1 cellular context compared by ENCODE assay signal in the genomic region with DNA sequence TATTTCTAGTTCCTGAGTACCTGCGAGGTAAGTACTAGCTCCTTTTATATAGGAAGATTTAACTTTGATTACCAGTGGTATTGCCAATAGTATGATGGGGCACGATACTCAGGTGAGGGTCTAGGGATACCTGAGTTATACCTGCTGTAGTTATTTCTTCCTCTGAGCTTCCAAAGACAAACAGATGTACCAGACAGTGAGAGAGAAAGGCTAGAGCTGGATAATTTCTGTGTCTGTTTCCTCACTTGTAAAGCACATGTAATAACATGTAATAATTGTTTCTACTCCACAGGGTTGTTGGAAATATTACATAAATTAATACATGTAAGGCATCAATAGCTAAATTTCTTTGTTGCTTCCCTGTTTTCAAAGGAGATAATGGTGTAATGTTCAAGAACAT.
TF ChIP-seq lines count a peak whose summit lies in the region.

No MANE protein-coding gene starts in this region.

TF ChIP-seq in endothelial cell of umbilical vein, 7 proteins besides CTCF, POLR2A, EP300 and RAD21:
- TF ChIP-seq FOS (IDR thresholded peaks at IDR 0.05; ENCODE audit: borderline replicate concordance, insufficient read depth, low read length) = no peak
- no peak for TF ChIP-seq GATA2 (IDR thresholded peaks at IDR 0.05; ENCODE audit: insufficient read depth, insufficient read length, low read depth, low read length)
- no peak for TF ChIP-seq EZH2 (IDR thresholded peaks at IDR 0.05; ENCODE audit: borderline replicate concordance, low read depth, low read length, severe bottlenecking)
- no peak for TF ChIP-seq MYC (IDR thresholded peaks at IDR 0.05; ENCODE audit: low read depth, low read length)
- TF ChIP-seq, protein P1, sequence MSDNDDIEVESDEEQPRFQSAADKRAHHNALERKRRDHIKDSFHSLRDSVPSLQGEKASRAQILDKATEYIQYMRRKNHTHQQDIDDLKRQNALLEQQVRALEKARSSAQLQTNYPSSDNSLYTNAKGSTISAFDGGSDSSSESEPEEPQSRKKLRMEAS (IDR thresholded peaks at IDR 0.05; ENCODE audit: insufficient read depth, insufficient read length) = no peak
- no peak for TF ChIP-seq JUN (IDR thresholded peaks at IDR 0.05; ENCODE audit: borderline replicate concordance, insufficient read depth, insufficient read length, low read depth)
- no peak for TF ChIP-seq POLR2AphosphoS5 (IDR thresholded peaks at IDR 0.05; ENCODE audit: insufficient read depth, low read depth, low read length)
